In genomic region chr1:2300851-2301606, GRCh38 we compare ENCODE assay signal across 8 cellular contexts.
A peak's percentile ranks its signal among the peaks of the same experiment; 100 is the strongest.
DNase-seq lines count a peak whose midpoint lies in the region; ATAC-seq, FAIRE-seq and TF ChIP-seq lines count a peak whose summit lies in the region.

No MANE protein-coding gene starts in this region.

- DNase-seq in UCSD-AML1 (lab: John Stamatoyannopoulos, UW; ENCODE audit: unreplicated experiment) (peak; percentile 99), K562 (ENCODE audit: extremely low read depth in 1 of 4, low spot score in 3 of 4) (no peak), medulla oblongata (ENCODE audit: extremely low spot score) (peak; percentile 63), SHP77 (lab: John Stamatoyannopoulos, UW) (no peak), NCI-H345 (lab: John Stamatoyannopoulos, UW) (no peak)
- DNase-seq in stimulated activated CD8-positive, alpha-beta memory T cell treated with anti-CD3 and anti-CD28 coated beads, Interleukin-7, amount 100 ng/mL, for 1 hour (ENCODE audit: low read depth in 2 of 2), result peak; percentile 80 to 87

- POLR2A ChIA-PET in K562 (lab: Yijun Ruan, JAX), result interaction anchor here (0.6 kb wide), 1 partner anchor 106 kb away, joined by 3 read pairs; no protein-coding TSS in a partner anchor

- no peak overlapping the region for H3K4me2 ChIP-seq in K562 (ENCODE audit: insufficient read depth, low read length)

- ATAC-seq in GM18873 (IDR thresholded peaks at IDR 0.05; ENCODE audit: low FRiP score, unreplicated experiment), result peak; percentile 67
- peak; percentile 56 for ATAC-seq in HG03097 (IDR thresholded peaks at IDR 0.05; ENCODE audit: low FRiP score, unreplicated experiment)
- ATAC-seq in K562, result no peak

- H3K36me3 ChIP-seq in K562 (ENCODE audit: control insufficient read depth, insufficient read depth, low read length), result peaks cover 35% of the 10 kb centered on the region; the same call in 2 of the 3 replicates

- no peak overlapping the region for H3K4me3 ChIP-seq in K562

- H3K27ac ChIP-seq in K562 (ENCODE audit: extremely low read depth, low read depth, low read length), result no peak overlapping the region

- no peak for TF ChIP-seq CTCF in K562 (IDR thresholded peaks at IDR 0.05 in 2 of 3, conservative IDR thresholded peaks at IDR 0.05 in 1 of 3; ENCODE audit: insufficient read depth in 2 of 3, low read depth in 1 of 3, low read length in 3 of 3)

- no peaks in the 10 kb centered on the region for H3K9me3 ChIP-seq in K562 (replicated peaks; ENCODE audit: control insufficient read depth, insufficient read depth, low read depth, low read length)

- H3K27me3 ChIP-seq in K562 (ENCODE audit: control insufficient read depth in 2 of 2, insufficient read depth in 2 of 2, low read length in 2 of 2), result no peaks in the 10 kb centered on the region

- peaks cover 26% of the 10 kb centered on the region for H4K20me1 ChIP-seq in K562 (replicated peaks; ENCODE audit: control insufficient read depth, insufficient read depth, low read length)

- H3K9me1 ChIP-seq in K562 (ENCODE audit: control insufficient read depth, insufficient read depth, low read length), result no peaks in the 10 kb centered on the region

- FAIRE-seq in K562 (lab: Jason Lieb, UNC), result no peak

- peaks cover 0 to 70% of the 10 kb centered on the region in 2 experiments; a peak in 2 of 5 replicates for H3K4me1 ChIP-seq in K562 (replicated peaks in 1 of 2; ENCODE audit: control insufficient read depth in 2 of 2, insufficient read depth in 2 of 2, low read length in 2 of 2)

- peaks cover 64% of the 10 kb centered on the region for H3K79me2 ChIP-seq in K562 (ENCODE audit: control insufficient read depth, insufficient read depth, low read length)

- in situ Hi-C loops in K562 (cut with MboI), result no loop called here

- TF ChIP-seq EP300 in K562 (IDR thresholded peaks at IDR 0.05; ENCODE audit: low read length), result no peak

- 86% methylated on average over 28 of the region's 37 CpGs for WGBS in K562 (ENCODE audit: insufficient coverage, low coverage, missing lambda C conversion rate)

- peak overlapping the region in 1 of 2 experiments; percentile 20; a peak in 1 of 4 replicates for H3K9ac ChIP-seq in K562 (ENCODE audit: insufficient read depth in 1 of 2, low read depth in 2 of 2, low read length in 2 of 2)

- TF ChIP-seq POLR2A in K562 (conservative IDR thresholded peaks at IDR 0.05), result no peak

- no peak for TF ChIP-seq RAD21 in K562 (CRISPR knock-in tag; conservative IDR thresholded peaks at IDR 0.05 in 1 of 2, IDR thresholded peaks at IDR 0.05 in 1 of 2)

- no TSS peak for BruUV-seq in K562 (replicated peaks; lab: Mats Ljungman, UMichigan)

- intact Hi-C loops in K562 (cut with micrococcal nuclease), result no loop called here

- CTCF ChIA-PET in K562 (lab: Yijun Ruan, JAX; ENCODE audit: low intra/inter-chr PET ratio), result no interaction called here

- H2AFZ ChIP-seq in K562 (ENCODE audit: low read depth, low read length), result no peak overlapping the region

TF ChIP-seq in K562, 482 proteins besides CTCF, POLR2A, EP300 and RAD21:
- TF ChIP-seq POLR2G (IDR thresholded peaks at IDR 0.05; ENCODE audit: low read depth, low read length) (peak; percentile 25; the same call in 1 of the 2 replicates), NELFE (IDR thresholded peaks at IDR 0.05; ENCODE audit: insufficient read depth, insufficient read length) (no peak), MCM5 (IDR thresholded peaks at IDR 0.05; ENCODE audit: low read depth) (no peak), SFPQ (IDR thresholded peaks at IDR 0.05; ENCODE audit: low read depth, low read length) (no peak), E2F5 (CRISPR knock-in tag; IDR thresholded peaks at IDR 0.05) (no peak), ZNF584 (CRISPR knock-in tag; IDR thresholded peaks at IDR 0.05; ENCODE audit: low read depth) (no peak)

Comparison
In these comparisons a context has a peak if more than half of its experiments do, and no peak if none do; other contexts are left out.
1. DNase-seq: peak in UCSD-AML1 (single experiment), medulla oblongata (single experiment) and stimulated activated CD8-positive, alpha-beta memory T cell treated with anti-CD3 and anti-CD28 coated beads, Interleukin-7, amount 100 ng/mL, for 1 hour (2 of 2); none in K562 (0 of 4), SHP77 (0 of 2) and NCI-H345 (single experiment).